In the genomic region with DNA sequence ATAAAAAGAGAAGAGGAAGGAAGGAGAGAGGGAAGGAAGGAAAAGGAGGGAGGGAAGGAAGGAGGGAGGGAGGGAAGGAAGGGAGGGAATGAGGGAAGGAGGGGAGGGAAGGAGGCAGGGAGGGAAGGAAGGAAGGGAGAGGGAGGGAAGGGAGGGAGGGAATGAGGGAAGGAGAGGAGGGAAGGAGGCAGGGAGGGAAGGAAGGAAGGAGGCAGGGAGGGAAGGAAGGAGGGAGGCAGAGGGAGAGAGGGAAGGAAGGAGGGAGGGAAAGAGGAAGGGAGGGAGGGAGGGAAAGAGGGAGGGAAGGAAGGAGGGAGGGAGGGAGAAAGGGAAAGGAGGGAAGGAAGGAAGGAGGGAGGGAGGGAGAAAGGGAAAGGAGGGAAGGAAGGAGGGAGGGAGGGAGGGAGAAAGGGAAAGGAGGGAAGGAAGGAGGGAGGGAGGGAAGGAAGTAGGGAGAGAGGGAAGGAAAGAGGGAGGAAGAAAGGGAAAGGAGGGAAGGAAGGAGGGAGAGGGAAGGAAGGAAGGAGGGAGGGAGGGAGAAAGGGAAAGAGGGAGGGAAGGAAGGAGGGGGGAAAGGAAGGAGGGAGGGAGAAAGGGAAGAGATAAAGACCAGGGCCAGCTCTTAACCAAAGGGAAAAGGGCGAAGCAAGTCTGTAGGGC, we compare ENCODE assay signal across 22 cellular contexts.
"Had no signal": no experiment of that assay in that cellular context is flagged by ENCODE, and none has a peak within 500 bp of the region (broad histone marks: within the 10 kb centered on the region; RNA-seq: fewer than 3 reads in every experiment).

No MANE protein-coding gene starts in this region.

- H3K27ac ChIP-seq: body of pancreas, foreskin keratinocyte, lower lobe of right lung, tibial nerve, uterus had no signal

- H3K4me3 ChIP-seq: body of pancreas, lower lobe of right lung, tibial nerve, uterus had no signal

- H3K27me3 ChIP-seq: body of pancreas, foreskin keratinocyte, tibial nerve, uterus had no signal

- ATAC-seq: foreskin keratinocyte had no signal

- H3K27me3 Mint-ChIP-seq: activated B cell treated with CpG ODN at 0.5 μM for 24 hours; activated CD4-positive, alpha-beta memory T cell treated with anti-CD3 and anti-CD28 coated beads for 36 hours had no signal

- H3K4me1 Mint-ChIP-seq: mesothelial cell of epicardium had no signal

- DNase-seq: activated B cell treated with CpG ODN at 0.5 μM for 24 hours; activated CD4-positive, alpha-beta memory T cell treated with anti-CD3 and anti-CD28 coated beads for 36 hours; activated CD4-positive, alpha-beta T cell treated with anti-CD3 and anti-CD28 coated beads for 4 hours; activated naive CD4-positive, alpha-beta T cell treated with Interleukin-2 at 50 U/mL for 16 hours; activated T-cell treated with anti-CD3 and anti-CD28 coated beads, Interleukin-2, amount 50 U/mL, for 1 hour; endodermal cell; foreskin keratinocyte; hippocampal formation; left colon; lower lobe of right lung; retina; stimulated activated CD4-positive, alpha-beta T cell treated with anti-CD3 and anti-CD28 coated beads, Interleukin-12 subunit alpha, Interleukin-12 subunit beta, amount 100 ng/mL, for 4 hours; stimulated activated CD4-positive, alpha-beta T cell treated with anti-CD3 and anti-CD28 coated beads, Interleukin-1b, Interleukin-23, amount 100 ng/mL, for 48 hours; stimulated activated CD8-positive, alpha-beta memory T cell treated with anti-CD3 and anti-CD28 coated beads, Interleukin-4, amount 100 ng/mL, for 48 hours; T-helper 9 cell; uterus had no signal

- H3K9me3 Mint-ChIP-seq: activated B cell treated with CpG ODN at 0.5 μM for 24 hours; activated CD4-positive, alpha-beta memory T cell treated with anti-CD3 and anti-CD28 coated beads for 36 hours; activated naive CD8-positive, alpha-beta T cell treated with anti-CD3 and anti-CD28 coated beads, Interleukin-2, amount 10 ng/mL, durations not matched to agents 7 days and 5 days; activated T-helper 2 cell treated with anti-CD3 and anti-CD28 coated beads, Interferon-gamma antibody, Interleukin-2, Interleukin-4, amounts not matched to agents 10 μg/mL and 5 μg/mL and 100 μg/mL, durations not matched to agents 14 hours and 24 hours and 36 hours; endodermal cell; mesothelial cell of epicardium; stimulated activated naive CD8-positive, alpha-beta T cell treated with anti-CD3 and anti-CD28 coated beads, Interleukin-15, Interleukin-2, amounts not matched to agents 100 ng/mL and 50 ng/mL, for 24 hours had no signal

- H3K4me3 Mint-ChIP-seq: activated B cell treated with CpG ODN at 0.5 μM for 24 hours; activated CD4-positive, alpha-beta memory T cell treated with anti-CD3 and anti-CD28 coated beads for 36 hours; activated naive CD8-positive, alpha-beta T cell treated with anti-CD3 and anti-CD28 coated beads, Interleukin-2, amount 10 ng/mL, durations not matched to agents 7 days and 5 days; endodermal cell; mesothelial cell of epicardium; stimulated activated naive CD8-positive, alpha-beta T cell treated with anti-CD3 and anti-CD28 coated beads, Interleukin-15, Interleukin-2, amounts not matched to agents 100 ng/mL and 50 ng/mL, for 24 hours had no signal

- H3K36me3 ChIP-seq: lower lobe of right lung, tibial nerve, uterus had no signal

- H3K9me3 ChIP-seq: body of pancreas, lower lobe of right lung, tibial nerve, uterus had no signal

- H3K4me1 ChIP-seq: uterus had no signal

- H3K27ac Mint-ChIP-seq: activated CD4-positive, alpha-beta memory T cell treated with anti-CD3 and anti-CD28 coated beads for 36 hours; activated naive CD8-positive, alpha-beta T cell treated with anti-CD3 and anti-CD28 coated beads, Interleukin-2, amount 10 ng/mL, durations not matched to agents 7 days and 5 days; activated T-helper 2 cell treated with anti-CD3 and anti-CD28 coated beads, Interferon-gamma antibody, Interleukin-2, Interleukin-4, amounts not matched to agents 10 μg/mL and 5 μg/mL and 100 μg/mL, durations not matched to agents 14 hours and 24 hours and 36 hours; endodermal cell; mesothelial cell of epicardium; stimulated activated naive CD8-positive, alpha-beta T cell treated with anti-CD3 and anti-CD28 coated beads, Interleukin-15, Interleukin-2, amounts not matched to agents 100 ng/mL and 50 ng/mL, for 24 hours had no signal

- H3K36me3 Mint-ChIP-seq: activated CD4-positive, alpha-beta memory T cell treated with anti-CD3 and anti-CD28 coated beads for 36 hours; activated naive CD8-positive, alpha-beta T cell treated with anti-CD3 and anti-CD28 coated beads, Interleukin-2, amount 10 ng/mL, durations not matched to agents 7 days and 5 days had no signal
